In genomic region chr12:43992856-43993255, GRCh38 we compare ENCODE assay signal across 34 cellular contexts.
"Had no signal": no experiment of that assay in that cellular context is flagged by ENCODE, and none has a peak within 500 bp of the region (broad histone marks: within the 10 kb centered on the region; RNA-seq: fewer than 3 reads in every experiment).

No MANE protein-coding gene starts in this region.

- DNase-seq: Karpas-422, Kasumi-1, MG63, MM.1S, MV-4-11, NCI-H1048, NCI-H1092, NCI-H1092 treated with DMSO at 0.1 percent for 48 hours, NCI-H1105, NCI-H1417, NCI-H1417 treated with DMSO at 0.1 percent for 48 hours, NCI-H1436, NCI-H1436 treated with DMSO at 0.1 percent for 48 hours, NCI-H146, NCI-H1694, NCI-H1694 treated with DMSO at 0.1 percent for 48 hours, NCI-H187, NCI-H187 treated with DMSO at 0.1 percent for 48 hours, NCI-H1930, NCI-H2029, NCI-H2029 treated with DMSO at 0.1 percent for 48 hours, NCI-H2081 treated with DMSO at 0.1 percent for 48 hours, NCI-H2107, NCI-H2171, NCI-H2171 treated with DMSO at 0.1 percent for 48 hours, NCI-H2227 treated with DMSO at 0.1 percent for 48 hours, NCI-H226, NCI-H345, NCI-H446, NCI-H446 treated with DMSO at 0.1 percent for 48 hours, NCI-H510A, NCI-H510A treated with DMSO at 0.1 percent for 48 hours, NCI-H524, NCI-H524 treated with DMSO at 0.1 percent for 48 hours had no signal
